11 cellular contexts compared by ENCODE assay signal in the genomic region with DNA sequence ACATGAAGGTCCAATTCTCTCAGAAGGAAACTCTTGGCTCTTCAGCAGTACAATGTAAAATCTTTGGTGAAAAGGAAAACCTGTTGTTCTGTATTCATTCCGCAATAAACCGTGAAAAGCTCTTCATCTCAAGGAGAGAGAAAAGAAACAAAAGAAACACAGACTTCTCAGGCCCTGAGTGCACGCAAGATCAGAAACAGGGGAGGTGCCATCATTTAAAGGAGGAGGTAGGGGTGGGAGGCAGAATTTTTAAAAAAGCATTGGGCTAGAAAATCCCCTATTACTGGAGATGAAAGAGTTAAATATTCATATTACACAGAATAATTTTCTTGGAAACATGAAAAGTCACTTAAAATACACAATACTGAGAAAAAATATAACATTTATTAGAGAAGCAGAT. TPM values are rescaled to one million over a fixed set of nuclear protein-coding genes. Genes with fewer than 3 reads are reported as not detected.
DNase-seq lines count a peak whose midpoint lies in the region; ATAC-seq and TF ChIP-seq lines count a peak whose summit lies in the region.
"Had no signal": no experiment of that assay in that cellular context is flagged by ENCODE, and none has a peak within 500 bp of the region (broad histone marks: within the 10 kb centered on the region; RNA-seq: fewer than 3 reads in every experiment).

No MANE protein-coding gene starts in this region.

- H3K36me3 ChIP-seq in body of pancreas (replicated peaks in 1 of 2; ENCODE audit: insufficient read depth in 1 of 2, low read depth in 2 of 2), result no peaks in the 10 kb centered on the region

- peak overlapping the region; percentile 35 to 92 (median 78) for H3K4me3 Mint-ChIP-seq in IgD-negative memory B cell
- H3K4me3 Mint-ChIP-seq in activated B cell treated with CpG ODN at 0.5 μM for 24 hours, result peak overlapping the region; percentile 59
- H3K4me3 Mint-ChIP-seq in immature natural killer cell, result peak overlapping the region; percentile 58 to 93 (median 86)

- no peak for TF ChIP-seq CTCF in activated B cell treated with CpG ODN at 0.5 μM for 24 hours (IDR thresholded peaks at IDR 0.05)
- TF ChIP-seq CTCF in body of pancreas (IDR thresholded peaks at IDR 0.05), result no peak

- H3K9me3 Mint-ChIP-seq in IgD-negative memory B cell (no peaks in the 10 kb centered on the region), activated B cell treated with CpG ODN at 0.5 μM for 24 hours (no peaks in the 10 kb centered on the region), immature natural killer cell (peaks cover 0 to 1% (median 0%) of the 10 kb centered on the region in 6 donors)

- peak overlapping the region; percentile 21 for H3K27ac ChIP-seq in temporal lobe (ENCODE audit: low read depth, low read length)
- H3K27ac ChIP-seq in body of pancreas, result no peak overlapping the region

- H3K4me1 Mint-ChIP-seq in IgD-negative memory B cell (peaks cover 48 to 74% (median 70%) of the 10 kb centered on the region in 3 donors), activated B cell treated with CpG ODN at 0.5 μM for 24 hours (peaks cover 94% of the 10 kb centered on the region), immature natural killer cell (peaks cover 94 to 95% of the 10 kb centered on the region in 2 donors)

- peak overlapping the region; percentile 94 to 100 (median 99) for H3K27ac Mint-ChIP-seq in IgD-negative memory B cell
- H3K27ac Mint-ChIP-seq in activated B cell treated with CpG ODN at 0.5 μM for 24 hours, result peak overlapping the region; percentile 98
- peak overlapping the region; percentile 99 to 100 (median 100) for H3K27ac Mint-ChIP-seq in immature natural killer cell

- no peaks in the 10 kb centered on the region for H3K9me3 ChIP-seq in body of pancreas
- H3K9me3 ChIP-seq: gastrocnemius medialis had no signal

- 86 to 94% methylated on average over 3 of the region's 3 CpGs for WGBS in body of pancreas, 2 donors

- no peak for TF ChIP-seq POLR2A in body of pancreas (IDR thresholded peaks at IDR 0.05)

- H3K36me3 Mint-ChIP-seq in IgD-negative memory B cell (peaks cover 8% of the 10 kb centered on the region), activated B cell treated with CpG ODN at 0.5 μM for 24 hours (ENCODE audit: low read depth) (peaks cover 75% of the 10 kb centered on the region), immature natural killer cell (peaks cover 9 to 13% (median 13%) of the 10 kb centered on the region in 3 donors)

- peaks cover 1% of the 10 kb centered on the region for H3K4me1 ChIP-seq in body of pancreas

- CTCF ChIA-PET in activated B cell treated with CpG ODN at 0.5 μM for 24 hours (lab: Charles Lee), result no interaction called here

- H3K4me3 ChIP-seq in body of pancreas, result no peak overlapping the region
- H3K4me3 ChIP-seq: gastrocnemius medialis had no signal

- POLR2A ChIA-PET in activated B cell treated with CpG ODN at 0.5 μM for 24 hours (lab: Charles Lee), result interaction anchor here (0.7 to 8.6 kb wide), 3 partner anchors 10 to 149 kb away, joined by 3 to 109 read pairs (median 4); partner anchors contain the start of gene FNBP1

- H3K27me3 ChIP-seq in body of pancreas, result no peaks in the 10 kb centered on the region
- H3K27me3 ChIP-seq: gastrocnemius medialis had no signal

- ATAC-seq in activated B cell treated with CpG ODN at 0.5 μM for 24 hours (ENCODE audit: low read depth) (no peak), HG02763 (IDR thresholded peaks at IDR 0.05; ENCODE audit: unreplicated experiment) (no peak), body of pancreas (no peak)
- ATAC-seq: gastrocnemius medialis had no signal

- DNase-seq in activated B cell treated with CpG ODN at 0.5 μM for 24 hours, result no peak
- no peak for DNase-seq in immature natural killer cell
- DNase-seq in body of pancreas, result no peak
- no peak for DNase-seq in activated CD4-positive, CD25-positive, alpha-beta regulatory T cell (lab: John Stamatoyannopoulos, UW)
- DNase-seq: cerebellar nuclear complex, DMS79 treated with DMSO at 0.1 percent for 48 hours, gastrocnemius medialis, NCI-H446 treated with DMSO at 0.1 percent for 48 hours had no signal

- H3K27me3 Mint-ChIP-seq in IgD-negative memory B cell (peaks cover 2% of the 10 kb centered on the region), activated B cell treated with CpG ODN at 0.5 μM for 24 hours (no peaks in the 10 kb centered on the region), immature natural killer cell (ENCODE audit: low read depth in 3 of 3) (peaks cover 29 to 61% (median 47%) of the 10 kb centered on the region in 3 donors)

- intact Hi-C loops in activated B cell treated with CpG ODN at 0.5 μM for 24 hours (cut with micrococcal nuclease), result no loop called here
- intact Hi-C loops in body of pancreas (cut with DNase I), result no loop called here

RNA-seq across cellular contexts. Expression of gene USP20, which starts 56.3 kb away (rescaled TPM):
- polyA plus RNA-seq in IgD-negative memory B cell (24.5 TPM), immature natural killer cell (10 to 100 TPM; 21.6 to 51.8 (median 25.1) TPM)
- total RNA-seq in activated B cell treated with CpG ODN at 0.5 μM for 24 hours (28.1 and 31.6 TPM in 2 replicates), temporal lobe (16.0 TPM), body of pancreas (10 to 100 TPM; 14.5 to 23.4 TPM)

RNA-seq across cellular contexts. Expression of gene C9orf78, which starts 56.4 kb away (rescaled TPM):
- polyA plus RNA-seq in IgD-negative memory B cell, result 119 TPM
- 34.1 and 42.7 TPM in 2 replicates for total RNA-seq in activated B cell treated with CpG ODN at 0.5 μM for 24 hours
- 100 to 1,000 TPM; 147 to 196 (median 173) TPM for polyA plus RNA-seq in immature natural killer cell
- total RNA-seq in temporal lobe, result 35.7 TPM
- total RNA-seq in body of pancreas, result 10 to 100 TPM; 25.1 to 48.0 TPM
